In genomic region chr4:183098723-183099536, GRCh38 we compare ENCODE assay signal across 8 cellular contexts. TPM values are rescaled to one million over a fixed set of nuclear protein-coding genes. Genes with fewer than 3 reads are reported as not detected.
DNase-seq lines count a peak whose midpoint lies in the region; TF ChIP-seq lines count a peak whose summit lies in the region.

TSS of gene WWC2 (plus strand) at chr4:183099257. CDS start at chr4:183099492, 235 bp downstream.

- peaks cover 50% of the 10 kb centered on the region for H3K4me1 Mint-ChIP-seq in HFFc6 (ENCODE audit: low read depth)

- DNase-seq in HFFc6 (peak; percentile 88), NCI-H2107 treated with DMSO at 0.1 percent for 48 hours (lab: John Stamatoyannopoulos, UW; ENCODE audit: unreplicated experiment) (peak; percentile 2), cardiac fibroblast (ENCODE audit: low read depth in 2 of 2) (peak; percentile 93 to 96), sigmoid colon (peak; percentile 94), AML-193 (lab: John Stamatoyannopoulos, UW) (no peak)
- DNase-seq in activated CD4-positive, CD25-positive, alpha-beta regulatory T cell (lab: John Stamatoyannopoulos, UW) = peak; percentile 4 to 11 (median 8)

- H3K4me1 ChIP-seq in ES-I3 (ENCODE audit: insufficient read depth, low read length) (peaks cover 21% of the 10 kb centered on the region), sigmoid colon (peaks cover 0 to 34% (median 22%) of the 10 kb centered on the region in 4 donors)

- H3K27me3 ChIP-seq in sigmoid colon = no peaks in the 10 kb centered on the region

- H3K27ac ChIP-seq in sigmoid colon = peak within 1 kb of the TSS; percentile 89 to 99 (median 97)

- peak within 1 kb of the TSS; percentile 87 for H3K27ac Mint-ChIP-seq in HFFc6

- intact Hi-C loops in sigmoid colon (cut with DNase I) = loop anchor here (5.0 kb wide), 1 partner anchor 43 kb away; no protein-coding TSS in a partner anchor

- peaks cover 4% of the 10 kb centered on the region for H3K27me3 Mint-ChIP-seq in HFFc6 (ENCODE audit: insufficient read depth)

- H3K4me3 Mint-ChIP-seq in HFFc6 = peak within 1 kb of the TSS; percentile 94

- H3K4me3 ChIP-seq in cardiac fibroblast (replicated peaks in 1 of 2; ENCODE audit: low read depth in 2 of 2, low read length in 2 of 2) = peak within 1 kb of the TSS; percentile 87 to 92
- peak within 1 kb of the TSS; percentile 89 for H3K4me3 ChIP-seq in iPS-18c (ENCODE audit: insufficient read depth, low read depth, low read length)
- H3K4me3 ChIP-seq in sigmoid colon = peak within 1 kb of the TSS; percentile 71 to 95 (median 76)

- H3K9ac ChIP-seq in ES-I3 (ENCODE audit: low read depth, low read length) = peak within 1 kb of the TSS; percentile 80

- peak in 1 of 2 donors; percentile 17 for TF ChIP-seq POLR2A in sigmoid colon (IDR thresholded peaks at IDR 0.05)

- 0 to 1% methylated on average over 102 of the region's 102 CpGs for WGBS in sigmoid colon, 2 donors

- H3K36me3 Mint-ChIP-seq in HFFc6 (ENCODE audit: low read depth) = peaks cover 5% of the 10 kb centered on the region; the same call in 1 of the 2 replicates

- H3K9me3 ChIP-seq in ES-I3 (ENCODE audit: control insufficient read depth, insufficient read depth, low read length) (no peaks in the 10 kb centered on the region), iPS-18c (ENCODE audit: control insufficient read depth, insufficient read depth, low read length) (no peaks in the 10 kb centered on the region), sigmoid colon (no peaks in the 10 kb centered on the region)

- no peaks in the 10 kb centered on the region for H3K36me3 ChIP-seq in ES-I3 (ENCODE audit: insufficient read depth, low read length)
- no peaks in the 10 kb centered on the region for H3K36me3 ChIP-seq in sigmoid colon

- TF ChIP-seq CTCF in HFFc6 (IDR thresholded peaks at IDR 0.05) = no peak; the same call in 1 of the 2 replicates
- TF ChIP-seq CTCF in cardiac fibroblast (IDR thresholded peaks at IDR 0.05; ENCODE audit: low read depth, low read length) = no peak
- TF ChIP-seq CTCF in sigmoid colon (IDR thresholded peaks at IDR 0.05) = no peak

- no peaks in the 10 kb centered on the region for H3K9me3 Mint-ChIP-seq in HFFc6

- TF ChIP-seq EP300 in sigmoid colon (IDR thresholded peaks at IDR 0.05) = no peak

RNA-seq across cellular contexts. Expression of gene WWC2, which starts in this region (rescaled TPM):
- total RNA-seq in HFFc6 (2021; fragmentation: NEBNext Ultra II Directional; extraction: Animal tissue kit (Norgen Biotek cat#: 25700)) = 100 to 1,000 TPM in 2 of 6 experiments, 10 to 100 TPM in 4; 86.3 to 114 (median 95.2) TPM
- 10 to 100 TPM; 27.0 to 53.5 (median 35.3) TPM for total RNA-seq in sigmoid colon
- 1 to 10 TPM; 1.2 to 2.5 (median 1.8) TPM for polyA plus RNA-seq in sigmoid colon

Comparison
In these comparisons a context has a peak if more than half of its experiments do, and no peak if none do; other contexts are left out.
1. DNase-seq: peak in HFFc6 (single experiment), NCI-H2107 treated with DMSO at 0.1 percent for 48 hours (single experiment), activated CD4-positive, CD25-positive, alpha-beta regulatory T cell (4 of 4), cardiac fibroblast (2 of 2) and sigmoid colon (single experiment); none in AML-193 (0 of 2).
2. Peak in every context shown above with its lines, with median percentiles within 50 percentile points of each other: H3K4me3 ChIP-seq.